ENCODE assay signal across 11 cellular contexts in genomic region chr3:23808525-23808924, GRCh38. TPM values are rescaled to one million over a fixed set of nuclear protein-coding genes. Genes with fewer than 3 reads are reported as not detected.
DNase-seq lines count a peak whose midpoint lies in the region; ATAC-seq and TF ChIP-seq lines count a peak whose summit lies in the region.
"Had no signal": no experiment of that assay in that cellular context is flagged by ENCODE, and none has a peak within 500 bp of the region (broad histone marks: within the 10 kb centered on the region; RNA-seq: fewer than 3 reads in every experiment).

No MANE protein-coding gene starts in this region.

- ATAC-seq in left cardiac atrium = no peak
- no peak for ATAC-seq in upper lobe of left lung (ENCODE audit: low FRiP score in 2 of 2)
- ATAC-seq in HG03442 (IDR thresholded peaks at IDR 0.05; ENCODE audit: unreplicated experiment) = no peak

- TF ChIP-seq CTCF in right atrium auricular region (IDR thresholded peaks at IDR 0.05) (no peak), upper lobe of left lung (IDR thresholded peaks at IDR 0.05) (no peak), lower leg skin (IDR thresholded peaks at IDR 0.05) (no peak)

- 37 to 50% methylated on average over 5 of the region's 5 CpGs for WGBS in upper lobe of left lung, 2 donors
- WGBS in lower leg skin, 2 donors = 46 to 52% methylated on average over 5 of the region's 5 CpGs

- TF ChIP-seq POLR2A in upper lobe of left lung (IDR thresholded peaks at IDR 0.05) (no peak), lower leg skin (IDR thresholded peaks at IDR 0.05) (no peak)

- TF ChIP-seq EP300 in upper lobe of left lung (IDR thresholded peaks at IDR 0.05) = no peak

- H3K9me3 ChIP-seq in right atrium auricular region = no peaks in the 10 kb centered on the region
- H3K9me3 ChIP-seq in iPS-20b (ENCODE audit: insufficient read depth, low read depth, low read length) = no peaks in the 10 kb centered on the region
- no peaks in the 10 kb centered on the region for H3K9me3 ChIP-seq in upper lobe of left lung

- DNase-seq in right atrium auricular region (ENCODE audit: low spot score) (no peak), left cardiac atrium (no peak), UCSD-AML1 (lab: John Stamatoyannopoulos, UW; ENCODE audit: unreplicated experiment) (peak; percentile 13), upper lobe of left lung (peak in 1 of 2 donors; percentile 25), HCEC 1CT (no peak), lower leg skin (ENCODE audit: low spot score in 2 of 2) (no peak)
- DNase-seq: activated CD4-positive, CD25-positive, alpha-beta regulatory T cell treated with anti-CD3 and anti-CD28 coated beads, Interleukin-2, amount 50 U/mL, for 72 hours; NCI-H345; trophoblast cell had no signal

- H3K4me3 ChIP-seq in right atrium auricular region (no peak overlapping the region), iPS-20b (ENCODE audit: low read length) (peak overlapping the region; percentile 20), upper lobe of left lung (no peak overlapping the region), lower leg skin (ENCODE audit: low read depth, poor library complexity, severe bottlenecking) (no peak overlapping the region)

- no peaks in the 10 kb centered on the region for H3K36me3 ChIP-seq in right atrium auricular region
- H3K36me3 ChIP-seq in iPS-20b (ENCODE audit: insufficient read depth, low read depth, low read length) = peaks cover 31% of the 10 kb centered on the region; the same call in 1 of the 2 replicates
- H3K36me3 ChIP-seq in upper lobe of left lung = peaks cover 0 to 3% (median 0%) of the 10 kb centered on the region in 4 donors

- intact Hi-C loops in left cardiac atrium (cut with DNase I) (loop anchor here in 1 of 2 donors (10.0 kb wide), 1 partner anchor 604 kb away; the partner anchor contains the start of gene UBE2E2), lower leg skin (cut with DNase I; ENCODE audit: low total_unique reads) (no loop called here)

- H3K27me3 ChIP-seq in right atrium auricular region (no peaks in the 10 kb centered on the region), iPS-20b (ENCODE audit: insufficient read depth, low read length) (peaks cover 9% of the 10 kb centered on the region; the same call in 1 of the 2 replicates), upper lobe of left lung (no peaks in the 10 kb centered on the region)

- H3K27ac ChIP-seq in right atrium auricular region (peak overlapping the region; percentile 7 to 36), iPS-20b (ENCODE audit: low read length) (no peak overlapping the region), upper lobe of left lung (peak overlapping the region; percentile 3 to 91 (median 60))

- H3K9ac ChIP-seq in iPS-20b (ENCODE audit: low read depth, low read length) = no peak overlapping the region

- peaks cover 0 to 48% of the 10 kb centered on the region in 2 donors for H3K4me1 ChIP-seq in right atrium auricular region
- H3K4me1 ChIP-seq in iPS-20b (ENCODE audit: insufficient read depth, low read length) = peaks cover 28% of the 10 kb centered on the region; the same call in 1 of the 2 replicates
- peaks cover 36 to 57% (median 42%) of the 10 kb centered on the region in 4 donors for H3K4me1 ChIP-seq in upper lobe of left lung

RNA-seq across cellular contexts. Expression of gene UBE2E1, which starts 2.8 kb away (rescaled TPM):
- total RNA-seq in right atrium auricular region = 10 to 100 TPM; 30.8 to 41.4 TPM
- total RNA-seq in left cardiac atrium = 10 to 100 TPM; 51.8 to 54.7 TPM
- total RNA-seq in upper lobe of left lung = 100 to 1,000 TPM in 1 of 6 donors, 10 to 100 TPM in 5; 44.8 to 108 (median 80.5) TPM
- 10 to 100 TPM; 32.6 to 62.5 (median 55.9) TPM for total RNA-seq in lower leg skin
